ENCODE assay signal across 15 cellular contexts in the genomic region with DNA sequence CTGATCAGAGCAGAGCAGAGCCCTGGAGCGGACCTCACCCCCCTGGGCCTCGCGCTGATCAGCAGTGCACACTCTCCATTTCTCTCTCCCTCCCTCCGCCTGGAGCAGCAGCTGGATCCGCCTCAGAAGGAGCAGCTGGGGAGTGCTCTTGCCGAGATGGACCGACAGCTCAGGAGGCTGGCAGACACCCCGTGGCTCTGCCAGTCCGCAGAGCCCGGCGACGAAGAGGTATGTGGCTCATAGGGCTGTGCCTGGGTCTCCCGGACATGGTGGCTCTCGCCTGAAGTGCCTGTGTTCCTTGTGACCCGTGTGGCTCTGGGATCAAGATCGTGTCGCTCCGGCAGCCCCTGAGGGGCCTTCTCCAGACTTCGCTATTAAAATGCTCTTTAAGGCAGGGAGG.
"Had no signal": no experiment of that assay in that cellular context is flagged by ENCODE, and none has a peak within 500 bp of the region (broad histone marks: within the 10 kb centered on the region; RNA-seq: fewer than 3 reads in every experiment).

No MANE protein-coding gene starts in this region.

- H3K27ac ChIP-seq: brain microvascular endothelial cell, transverse colon had no signal

- H3K4me3 ChIP-seq: esophagus squamous epithelium, transverse colon had no signal

- ATAC-seq: activated T-helper 17 cell treated with anti-CD3 and anti-CD28 coated beads, Interleukin-2, amount 50 U/mL, for 72 hours; stimulated activated effector memory CD8-positive, alpha-beta T cell treated with anti-CD3 and anti-CD28 coated beads, Interleukin-12 subunit alpha, Interleukin-12 subunit beta, amount 100 ng/mL, for 72 hours had no signal

- H3K27me3 ChIP-seq: brain microvascular endothelial cell, esophagus squamous epithelium, transverse colon had no signal

- FAIRE-seq: endothelial cell of umbilical vein had no signal

- DNase-seq: activated CD4-positive, CD25-positive, alpha-beta regulatory T cell treated with anti-CD3 and anti-CD28 coated beads, Interleukin-2, amount 50 U/mL, for 72 hours; activated naive CD4-positive, alpha-beta T cell treated with Interleukin-2 at 50 U/mL for 16 hours; anterior cingulate cortex; brain microvascular endothelial cell; cortex of kidney; effector CD4-positive, alpha-beta T cell; esophagus squamous epithelium; mammary epithelial cell; nephron progenitor cell; stimulated activated CD4-positive, alpha-beta T cell treated with anti-CD3 and anti-CD28 coated beads, Interleukin-12 subunit alpha, Interleukin-12 subunit beta, amount 100 ng/mL, for 4 hours; T1000; transverse colon had no signal

- H3K9me3 ChIP-seq: esophagus squamous epithelium, transverse colon had no signal
